ENCODE assay signal across 8 cellular contexts in the genomic region with DNA sequence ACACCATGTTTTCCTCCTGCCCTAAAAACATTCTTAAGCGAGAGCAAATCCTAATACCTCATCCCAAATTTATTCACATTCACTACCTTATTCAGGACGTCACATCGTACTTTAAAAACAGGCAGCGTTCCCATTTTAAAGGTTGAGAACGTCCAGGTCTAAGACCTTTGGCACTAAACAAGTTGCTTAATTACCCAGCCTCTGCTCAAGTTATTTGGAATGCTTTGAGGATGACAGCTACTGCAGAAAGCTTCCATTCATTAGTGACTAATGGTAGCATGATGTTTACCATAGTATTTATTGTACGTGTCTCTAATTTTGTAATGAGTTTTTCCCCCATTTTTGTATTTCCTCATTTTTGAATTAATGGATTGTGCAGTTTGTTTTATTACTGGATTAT. TPM values are rescaled to one million over a fixed set of nuclear protein-coding genes. Genes with fewer than 3 reads are reported as not detected.
DNase-seq lines count a peak whose midpoint lies in the region; ATAC-seq lines count a peak whose summit lies in the region.

No MANE protein-coding gene starts in this region.

- CTCF ChIA-PET in activated CD8-positive, alpha-beta memory T cell treated with anti-CD3 and anti-CD28 coated beads, Interleukin-2, amount 10 ng/mL, durations not matched to agents 7 days and 5 days (lab: Charles Lee) = no interaction called here

- H3K36me3 Mint-ChIP-seq in activated CD8-positive, alpha-beta memory T cell treated with anti-CD3 and anti-CD28 coated beads, Interleukin-2, amount 10 ng/mL, durations not matched to agents 7 days and 5 days = peaks cover 52% of the 10 kb centered on the region
- peaks cover 46% of the 10 kb centered on the region for H3K36me3 Mint-ChIP-seq in activated naive CD8-positive, alpha-beta T cell treated with anti-CD3 and anti-CD28 coated beads for 36 hours

- peaks cover 2% of the 10 kb centered on the region for H3K9me3 ChIP-seq in thymus (ENCODE audit: control insufficient read depth)

- H3K9me3 Mint-ChIP-seq in activated CD8-positive, alpha-beta memory T cell treated with anti-CD3 and anti-CD28 coated beads, Interleukin-2, amount 10 ng/mL, durations not matched to agents 7 days and 5 days (ENCODE audit: low read depth) = no peaks in the 10 kb centered on the region
- no peaks in the 10 kb centered on the region for H3K9me3 Mint-ChIP-seq in activated naive CD8-positive, alpha-beta T cell treated with anti-CD3 and anti-CD28 coated beads for 36 hours

- H3K4me3 Mint-ChIP-seq in activated CD8-positive, alpha-beta memory T cell treated with anti-CD3 and anti-CD28 coated beads, Interleukin-2, amount 10 ng/mL, durations not matched to agents 7 days and 5 days = peak overlapping the region; percentile 86
- peak overlapping the region; percentile 86 for H3K4me3 Mint-ChIP-seq in activated naive CD8-positive, alpha-beta T cell treated with anti-CD3 and anti-CD28 coated beads for 36 hours

- DNase-seq in activated CD8-positive, alpha-beta memory T cell treated with anti-CD3 and anti-CD28 coated beads, Interleukin-2, amount 10 ng/mL, durations not matched to agents 7 days and 5 days = no peak
- DNase-seq in activated CD8-positive, alpha-beta memory T cell treated with anti-CD3 and anti-CD28 coated beads, Interleukin-2, amount 50 U/mL, for 48 hours = no peak
- DNase-seq in activated naive CD8-positive, alpha-beta T cell treated with anti-CD3 and anti-CD28 coated beads for 36 hours = no peak
- DNase-seq in kidney glomerular epithelial cell (lab: John Stamatoyannopoulos, UW) (peak; percentile 13), NCI-H526 (lab: John Stamatoyannopoulos, UW) (no peak), islet precursor cell (no peak)
- DNase-seq in stimulated activated CD4-positive, alpha-beta T cell treated with anti-CD3 and anti-CD28 coated beads, Interleukin-12 subunit alpha, Interleukin-12 subunit beta, amount 100 ng/mL, for 4 hours = no peak

- peak overlapping the region; percentile 78 for H3K4me3 ChIP-seq in thymus (ENCODE audit: low read length)

- 9% methylated on average over 6 of the region's 6 CpGs for WGBS in thymus

- H3K27ac Mint-ChIP-seq in activated CD8-positive, alpha-beta memory T cell treated with anti-CD3 and anti-CD28 coated beads, Interleukin-2, amount 10 ng/mL, durations not matched to agents 7 days and 5 days = peak overlapping the region; percentile 91
- H3K27ac Mint-ChIP-seq in activated naive CD8-positive, alpha-beta T cell treated with anti-CD3 and anti-CD28 coated beads for 36 hours = peak overlapping the region; percentile 96

- H3K27me3 Mint-ChIP-seq in activated CD8-positive, alpha-beta memory T cell treated with anti-CD3 and anti-CD28 coated beads, Interleukin-2, amount 10 ng/mL, durations not matched to agents 7 days and 5 days = no peaks in the 10 kb centered on the region
- H3K27me3 Mint-ChIP-seq in activated naive CD8-positive, alpha-beta T cell treated with anti-CD3 and anti-CD28 coated beads for 36 hours = no peaks in the 10 kb centered on the region

- peaks cover 2% of the 10 kb centered on the region for H3K4me1 ChIP-seq in thymus (ENCODE audit: control insufficient read depth, insufficient read depth, low read length)

- H3K36me3 ChIP-seq in thymus (ENCODE audit: control insufficient read depth, insufficient read depth) = no peaks in the 10 kb centered on the region

- peaks cover 45% of the 10 kb centered on the region for H3K4me1 Mint-ChIP-seq in activated CD8-positive, alpha-beta memory T cell treated with anti-CD3 and anti-CD28 coated beads, Interleukin-2, amount 10 ng/mL, durations not matched to agents 7 days and 5 days
- peaks cover 49% of the 10 kb centered on the region for H3K4me1 Mint-ChIP-seq in activated naive CD8-positive, alpha-beta T cell treated with anti-CD3 and anti-CD28 coated beads for 36 hours

- no peak for ATAC-seq in activated CD8-positive, alpha-beta memory T cell treated with anti-CD3 and anti-CD28 coated beads, Interleukin-2, amount 10 ng/mL, durations not matched to agents 7 days and 5 days

- no peaks in the 10 kb centered on the region for H3K27me3 ChIP-seq in thymus (ENCODE audit: control insufficient read depth, insufficient read depth)

- no peak overlapping the region for H3K27ac ChIP-seq in thymus (ENCODE audit: low read depth)

RNA-seq across cellular contexts. Expression of a gene that starts 1.5 kb away (rescaled TPM):
- total RNA-seq in activated CD8-positive, alpha-beta memory T cell treated with anti-CD3 and anti-CD28 coated beads, Interleukin-2, amount 10 ng/mL, durations not matched to agents 7 days and 5 days = 10 to 100 TPM; 26.6 to 30.9 TPM
- 10 to 100 TPM; 22.7 to 23.1 TPM for total RNA-seq in activated naive CD8-positive, alpha-beta T cell treated with anti-CD3 and anti-CD28 coated beads for 36 hours
- polyA plus RNA-seq in thymus = 11.0 TPM
